Comparison of ENCODE assay signal across 30 cellular contexts in genomic region chr3:167375478-167375877, GRCh38. TPM values are rescaled to one million over a fixed set of nuclear protein-coding genes. Genes with fewer than 3 reads are reported as not detected.
"Had no signal": no experiment of that assay in that cellular context is flagged by ENCODE, and none has a peak within 500 bp of the region (broad histone marks: within the 10 kb centered on the region; RNA-seq: fewer than 3 reads in every experiment).

No MANE protein-coding gene starts in this region.

- ATAC-seq: effector memory CD8-positive, alpha-beta T cell; esophagus mucosa; gastrocnemius medialis; heart right ventricle; left cardiac atrium; left lung; left ventricle myocardium superior; lower lobe of right lung; mucosa of descending colon had no signal

- H3K27ac ChIP-seq: colonic mucosa, epithelial cell of prostate, esophagus squamous epithelium, gastrocnemius medialis, heart right ventricle, left lung, lower lobe of right lung had no signal

- FAIRE-seq: endometrium, islet of Langerhans, keratinocyte had no signal

- DNase-seq: colonic mucosa; cortex of kidney; effector CD8-positive, alpha-beta T cell; effector memory CD8-positive, alpha-beta T cell; endodermal cell; erythroblast; esophagus squamous epithelium; foreskin fibroblast; foreskin melanocyte; gastrocnemius medialis; glutamatergic neuron; head of caudate nucleus; heart right ventricle; hippocampal formation; left cardiac atrium; left ventricle myocardium superior; lower lobe of right lung; mesenchymal stem cell; mucosa of descending colon; naive B cell had no signal

- H3K4me3 ChIP-seq: colonic mucosa, esophagus squamous epithelium, gastrocnemius medialis, heart right ventricle, left lung, lower lobe of right lung, mucosa of descending colon had no signal

- H3K36me3 ChIP-seq: colonic mucosa, esophagus squamous epithelium, gastrocnemius medialis, heart right ventricle, left lung, lower lobe of right lung had no signal

- H3K27me3 ChIP-seq: colonic mucosa, esophagus squamous epithelium, gastrocnemius medialis, heart right ventricle had no signal

- H3K4me1 ChIP-seq: colonic mucosa had no signal

- H3K9me3 ChIP-seq: colonic mucosa, esophagus squamous epithelium, gastrocnemius medialis, heart right ventricle, left lung, lower lobe of right lung, mucosa of descending colon had no signal

RNA-seq across cellular contexts. Expression of gene ZBBX, which starts 4.6 kb away (rescaled TPM):
- total RNA-seq: colonic mucosa, esophagus squamous epithelium, gastrocnemius medialis, left cardiac atrium, left ventricle myocardium superior, lower leg skin, lung microvascular endothelial cell, mesenteric fat pad, mucosa of descending colon, myocyte had no signal
- polyA plus RNA-seq: heart right ventricle, keratinocyte had no signal
